ENCODE assay signal across 8 cellular contexts in the genomic region with DNA sequence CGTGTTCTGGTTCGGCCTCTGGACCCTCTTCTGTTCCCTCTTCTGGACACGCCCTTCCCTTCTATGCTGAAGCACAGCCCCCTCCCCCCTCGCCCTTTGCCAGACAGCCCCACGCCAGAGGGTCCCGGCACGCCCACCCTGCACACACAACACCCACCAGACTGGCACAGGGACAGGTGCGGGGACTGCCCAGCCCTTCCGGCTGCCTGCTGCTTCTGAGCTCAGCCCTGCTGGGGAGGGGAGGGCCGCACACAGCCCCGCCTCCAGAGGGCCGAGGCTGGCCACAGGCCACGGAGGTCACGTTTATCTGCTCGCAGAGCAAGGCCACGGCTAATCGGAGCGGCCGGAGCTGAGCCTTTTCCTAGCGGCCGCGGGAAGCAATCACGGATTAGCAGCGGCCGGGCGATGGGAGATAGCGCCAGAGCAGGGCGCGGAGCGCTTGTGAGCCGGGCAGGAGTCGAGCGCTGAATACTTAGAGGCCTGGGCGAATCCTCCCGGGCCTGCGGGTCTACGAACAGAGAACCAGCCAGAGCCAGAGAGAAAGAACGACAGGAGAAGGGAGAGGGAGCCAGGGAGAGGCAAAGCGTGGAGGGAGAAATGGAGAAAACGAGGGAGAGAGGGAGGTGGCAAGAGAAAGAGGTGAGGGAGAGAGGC. TPM values are rescaled to one million over a fixed set of nuclear protein-coding genes. Genes with fewer than 3 reads are reported as not detected.
DNase-seq lines count a peak whose midpoint lies in the region; ATAC-seq and TF ChIP-seq lines count a peak whose summit lies in the region.

No MANE protein-coding gene starts in this region.

- H3K27me3 ChIP-seq in BLaER1 treated with 17β-estradiol and CSF1 and Interleukin-3, amounts not matched to agents 10 nM and 100 nM, result peaks cover 28 to 45% (median 41%) of the 10 kb centered on the region in 11 experiments
- H3K27me3 ChIP-seq in right lobe of liver, result no peaks in the 10 kb centered on the region

- intact Hi-C loops in right lobe of liver (cut with DNase I), result no loop called here

- H3K27ac ChIP-seq in BLaER1 treated with 17β-estradiol and CSF1 and Interleukin-3, amounts not matched to agents 10 nM and 100 nM, result no peak overlapping the region
- H3K27ac ChIP-seq in right lobe of liver, result no peak overlapping the region

- peak overlapping the region in 1 of 2 donors; percentile 79 for H3K4me3 Mint-ChIP-seq in stimulated activated naive CD8-positive, alpha-beta T cell treated with anti-CD3 and anti-CD28 coated beads, Interleukin-15, amount 100 ng/mL, for 72 hours

- peaks cover 0 to 73% (median 37%) of the 10 kb centered on the region in 11 experiments; a peak in 19 of 22 replicates for H4K20me1 ChIP-seq in BLaER1 treated with 17β-estradiol and CSF1 and Interleukin-3, amounts not matched to agents 10 nM and 100 nM

- peaks cover 10 to 15% (median 14%) of the 10 kb centered on the region in 11 experiments for H3K9me3 ChIP-seq in BLaER1 treated with 17β-estradiol and CSF1 and Interleukin-3, amounts not matched to agents 10 nM and 100 nM (replicated peaks in 1 of 11)
- H3K9me3 ChIP-seq in right lobe of liver, result no peaks in the 10 kb centered on the region

- ATAC-seq in right lobe of liver, result peak; percentile 95 to 98 (median 96)
- peak; percentile 62 for ATAC-seq in stimulated activated naive CD8-positive, alpha-beta T cell treated with anti-CD3 and anti-CD28 coated beads, Interleukin-15, amount 100 ng/mL, for 72 hours
- no peak for ATAC-seq in HG03108 (IDR thresholded peaks at IDR 0.05; ENCODE audit: unreplicated experiment)
- no peak for ATAC-seq in HG02588 (IDR thresholded peaks at IDR 0.05; ENCODE audit: unreplicated experiment)

- H3K4me1 ChIP-seq in BLaER1 treated with 17β-estradiol and CSF1 and Interleukin-3, amounts not matched to agents 10 nM and 100 nM, result peaks cover 14 to 32% (median 28%) of the 10 kb centered on the region in 10 experiments
- peaks cover 0 to 10% (median 3%) of the 10 kb centered on the region in 4 donors for H3K4me1 ChIP-seq in right lobe of liver

- WGBS in right lobe of liver (ENCODE audit: insufficient coverage, low coverage, low lambda C conversion rate, missing lambda C conversion rate), result 9% methylated on average over 20 of the region's 40 CpGs

- peaks cover 13 to 21% of the 10 kb centered on the region in 2 donors for H3K9me3 Mint-ChIP-seq in stimulated activated naive CD8-positive, alpha-beta T cell treated with anti-CD3 and anti-CD28 coated beads, Interleukin-15, amount 100 ng/mL, for 72 hours

- no peak overlapping the region for H3K27ac Mint-ChIP-seq in stimulated activated naive CD8-positive, alpha-beta T cell treated with anti-CD3 and anti-CD28 coated beads, Interleukin-15, amount 100 ng/mL, for 72 hours

- no peak for TF ChIP-seq POLR2A in right lobe of liver (IDR thresholded peaks at IDR 0.05)

- peak; percentile 25 to 58 (median 36) for TF ChIP-seq CTCF in right lobe of liver (IDR thresholded peaks at IDR 0.05)

- peaks cover 19% of the 10 kb centered on the region for H3K4me1 Mint-ChIP-seq in stimulated activated naive CD8-positive, alpha-beta T cell treated with anti-CD3 and anti-CD28 coated beads, Interleukin-15, amount 100 ng/mL, for 72 hours

- peak; percentile 89 for DNase-seq in NCI-H226
- peak; percentile 36 to 59 for DNase-seq in dermis microvascular lymphatic vessel endothelial cell (ENCODE audit: low read depth in 2 of 2)
- peak; percentile 91 to 92 (median 91) for DNase-seq in right lobe of liver
- DNase-seq in stimulated activated naive CD8-positive, alpha-beta T cell treated with anti-CD3 and anti-CD28 coated beads, Interleukin-15, amount 100 ng/mL, for 72 hours, result no peak
- no peak for DNase-seq in cerebellar nuclear complex (lab: John Stamatoyannopoulos, UW)

- peak overlapping the region in 3 of 11 experiments; percentile 15 to 50 (median 46); a peak in 4 of 22 replicates for H3K9ac ChIP-seq in BLaER1 treated with 17β-estradiol and CSF1 and Interleukin-3, amounts not matched to agents 10 nM and 100 nM

- H3K4me2 ChIP-seq in BLaER1 treated with 17β-estradiol and CSF1 and Interleukin-3, amounts not matched to agents 10 nM and 100 nM, result peak overlapping the region; percentile 36 to 91 (median 69)

- H3K36me3 ChIP-seq in BLaER1 treated with 17β-estradiol and CSF1 and Interleukin-3, amounts not matched to agents 10 nM and 100 nM, result peaks cover 0 to 10% (median 0%) of the 10 kb centered on the region in 11 experiments; a peak in 4 of 22 replicates
- H3K36me3 ChIP-seq in right lobe of liver, result no peaks in the 10 kb centered on the region

- H3K4me3 ChIP-seq in BLaER1 treated with 17β-estradiol and CSF1 and Interleukin-3, amounts not matched to agents 10 nM and 100 nM, result peak overlapping the region in 4 of 10 experiments; percentile 39 to 59 (median 50); a peak in 8 of 20 replicates
- H3K4me3 ChIP-seq in right lobe of liver, result peak overlapping the region in 1 of 3 donors; percentile 0

- peaks cover 61% of the 10 kb centered on the region for H3K27me3 Mint-ChIP-seq in stimulated activated naive CD8-positive, alpha-beta T cell treated with anti-CD3 and anti-CD28 coated beads, Interleukin-15, amount 100 ng/mL, for 72 hours

RNA-seq across cellular contexts. Expression of gene OTUB1, which starts 21.5 kb away (rescaled TPM):
- total RNA-seq in dermis microvascular lymphatic vessel endothelial cell (50.2 and 62.2 TPM in 2 replicates), right lobe of liver (10 to 100 TPM; 23.2 to 35.3 (median 24.7) TPM)

RNA-seq across cellular contexts. Expression of gene FLRT1, which starts 28.0 kb away (rescaled TPM):
- total RNA-seq in dermis microvascular lymphatic vessel endothelial cell (not detected in 2 replicates), right lobe of liver (under 1 TPM in 1 of 6 experiments, not detected in 5; 0.12 TPM)

RNA-seq across cellular contexts. Expression of gene COX8A, which starts 33.3 kb away (rescaled TPM):
- total RNA-seq in dermis microvascular lymphatic vessel endothelial cell (297 and 328 TPM in 2 replicates), right lobe of liver (100 to 1,000 TPM; 144 to 385 (median 177) TPM)

Comparison
In these comparisons a context has a peak if more than half of its experiments do, and no peak if none do; other contexts are left out.
1. DNase-seq: peak in NCI-H226 (single experiment), dermis microvascular lymphatic vessel endothelial cell (2 of 2) and right lobe of liver (3 of 3); none in stimulated activated naive CD8-positive, alpha-beta T cell treated with anti-CD3 and anti-CD28 coated beads, Interleukin-15, amount 100 ng/mL, for 72 hours (0 of 2) and cerebellar nuclear complex (0 of 2).
2. ATAC-seq: peak in right lobe of liver (4 of 4) and stimulated activated naive CD8-positive, alpha-beta T cell treated with anti-CD3 and anti-CD28 coated beads, Interleukin-15, amount 100 ng/mL, for 72 hours (single experiment); none in HG03108 (single experiment) and HG02588 (single experiment).